Comparison of ENCODE assay signal across 8 cellular contexts in the genomic region with DNA sequence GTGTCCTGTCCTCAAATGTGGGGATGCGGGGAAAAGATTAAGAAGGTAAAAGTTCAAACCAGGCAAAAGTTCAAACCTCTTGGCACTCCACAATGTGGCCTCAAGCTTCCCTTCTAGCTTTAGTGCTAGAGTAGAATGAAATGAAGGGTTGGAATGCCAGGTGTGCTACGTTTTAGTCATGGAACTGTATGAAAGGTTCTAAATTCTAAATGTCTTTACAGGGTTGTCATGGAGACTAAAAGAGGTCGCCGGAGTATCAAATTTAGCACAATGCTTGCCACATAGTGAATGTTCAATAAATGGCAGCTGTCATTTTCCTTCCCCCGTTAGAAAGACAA. TPM values are rescaled to one million over a fixed set of nuclear protein-coding genes. Genes with fewer than 3 reads are reported as not detected.
DNase-seq lines count a peak whose midpoint lies in the region; ATAC-seq and TF ChIP-seq lines count a peak whose summit lies in the region.

No MANE protein-coding gene starts in this region.

- H4K8ac ChIP-seq in H9 (replicated peaks; ENCODE audit: insufficient read length, low read depth, low read length): no peak overlapping the region

- H3K27me3 ChIP-seq in H9 (ENCODE audit: insufficient read depth, low read length): peaks cover 7% of the 10 kb centered on the region; the same call in 1 of the 2 replicates
- H3K27me3 ChIP-seq in iPS DF 6.9 (ENCODE audit: control insufficient read depth, insufficient read depth, low read length): peaks cover 5% of the 10 kb centered on the region; the same call in 1 of the 2 replicates
- H3K27me3 ChIP-seq in skeletal muscle tissue (ENCODE audit: control insufficient read depth in 3 of 3, insufficient read depth in 3 of 3, low read length in 3 of 3): no peaks in the 10 kb centered on the region

- H3K27ac ChIP-seq in H9 (ENCODE audit: insufficient read length, low read depth, low read length) (no peak overlapping the region), iPS DF 6.9 (ENCODE audit: low read length) (no peak overlapping the region), skeletal muscle tissue (ENCODE audit: low read depth, low read length) (no peak overlapping the region)

- no peak overlapping the region for H4K91ac ChIP-seq in H9 (ENCODE audit: insufficient read length, low read depth, low read length)

- no peaks in the 10 kb centered on the region for H3K79me2 ChIP-seq in H9 (ENCODE audit: insufficient read depth, low read length)

- no peak overlapping the region for H3K23ac ChIP-seq in H9 (ENCODE audit: insufficient read length, low read depth, low read length)

- ATAC-seq in activated CD8-positive, alpha-beta T cell treated with anti-CD3 and anti-CD28 coated beads for 36 hours: peak; percentile 5
- ATAC-seq in HG02981 (IDR thresholded peaks at IDR 0.05; ENCODE audit: unreplicated experiment): no peak

- H3K4me1 Mint-ChIP-seq in H9: peaks cover 12 to 16% of the 10 kb centered on the region in 2 experiments
- H3K4me1 Mint-ChIP-seq in activated CD8-positive, alpha-beta T cell treated with anti-CD3 and anti-CD28 coated beads for 36 hours (ENCODE audit: low read depth): peaks cover 47% of the 10 kb centered on the region

- H3K4me2 ChIP-seq in H9 (ENCODE audit: insufficient read depth, insufficient read length, low read length): peak overlapping the region; percentile 84

- H2BK12ac ChIP-seq in H9 (ENCODE audit: insufficient read length, low read depth, low read length): no peak overlapping the region

- H2BK5ac ChIP-seq in H9 (ENCODE audit: insufficient read length, low read length): no peak overlapping the region

- H3K14ac ChIP-seq in H9 (ENCODE audit: insufficient read depth, low read length): no peak overlapping the region

- H3K36me3 ChIP-seq in iPS DF 6.9 (ENCODE audit: control insufficient read depth, insufficient read depth, low read length) (no peaks in the 10 kb centered on the region), skeletal muscle tissue (ENCODE audit: control insufficient read depth in 3 of 3, insufficient read depth in 3 of 3, low read length in 3 of 3) (no peaks in the 10 kb centered on the region)

- H3K79me1 ChIP-seq in H9 (ENCODE audit: insufficient read depth, low read depth, low read length, poor library complexity, severe bottlenecking): no peaks in the 10 kb centered on the region

- H3K27ac Mint-ChIP-seq in H9: peak overlapping the region in 1 of 3 experiments; percentile 48; a peak in 1 of 7 replicates
- H3K27ac Mint-ChIP-seq in activated CD8-positive, alpha-beta T cell treated with anti-CD3 and anti-CD28 coated beads for 36 hours: peak overlapping the region; percentile 93

- no peak overlapping the region for H3K4ac ChIP-seq in H9 (ENCODE audit: low read depth, low read length)

- H3T11ph ChIP-seq in H9 (ENCODE audit: low read length): no peak overlapping the region

- no peak overlapping the region for H3K56ac ChIP-seq in H9 (ENCODE audit: insufficient read length, low read depth, low read length)

- H3K23me2 ChIP-seq in H9 (ENCODE audit: insufficient read length, low read depth, low read length, poor library complexity, severe bottlenecking): peaks cover 6% of the 10 kb centered on the region

- CTCF ChIA-PET in activated CD8-positive, alpha-beta T cell treated with anti-CD3 and anti-CD28 coated beads for 36 hours (lab: Charles Lee): interaction anchor here (0.7 to 7.9 kb wide), 47 partner anchors 8 to 780 kb away, joined by 3 to 147 read pairs (median 11); a partner anchor contains a TSS

- no peaks in the 10 kb centered on the region for H3K9me3 Mint-ChIP-seq in H9
- H3K9me3 Mint-ChIP-seq in activated CD8-positive, alpha-beta T cell treated with anti-CD3 and anti-CD28 coated beads for 36 hours: no peaks in the 10 kb centered on the region

- H3K18ac ChIP-seq in H9 (ENCODE audit: insufficient read length, low read depth, low read length): no peak overlapping the region

- no CpG with 5 or more reads among the region's 5 CpGs for WGBS in H9 (ENCODE audit: extremely low coverage, insufficient read length, low lambda C conversion rate)
- no CpG with 5 or more reads among the region's 5 CpGs for WGBS in iPS DF 6.9 (ENCODE audit: insufficient coverage, insufficient read length)

- H2BK120ac ChIP-seq in H9 (ENCODE audit: low read depth, low read length, poor library complexity, severe bottlenecking): no peak overlapping the region

- peaks cover 40% of the 10 kb centered on the region for H3K27me3 Mint-ChIP-seq in H9 (ENCODE audit: low read depth)
- no peaks in the 10 kb centered on the region for H3K27me3 Mint-ChIP-seq in activated CD8-positive, alpha-beta T cell treated with anti-CD3 and anti-CD28 coated beads for 36 hours

- intact Hi-C loops in activated CD8-positive, alpha-beta T cell treated with anti-CD3 and anti-CD28 coated beads for 36 hours (cut with micrococcal nuclease): loop anchor here (1.0 to 10.0 kb wide), 4 partner anchors 43 to 239 kb away; a partner anchor contains a TSS

- H3K9me3 ChIP-seq in H9 (ENCODE audit: control insufficient read depth, low read depth, low read length) (no peaks in the 10 kb centered on the region), iPS DF 6.9 (ENCODE audit: control insufficient read depth, insufficient read depth, low read length) (no peaks in the 10 kb centered on the region), skeletal muscle tissue (ENCODE audit: control insufficient read depth in 3 of 3, low read length in 3 of 3) (no peaks in the 10 kb centered on the region)

- no peak overlapping the region for H2BK15ac ChIP-seq in H9 (ENCODE audit: low read depth, low read length)

- H4K20me1 ChIP-seq in H9 (ENCODE audit: control insufficient read depth, insufficient read depth, insufficient read length): no peaks in the 10 kb centered on the region

- DNase-seq in H9 (no peak), iPS DF 6.9 (ENCODE audit: low read depth, low spot score) (no peak), SIG-M5 treated with dmso at 0.1 percent for 504 hours (lab: John Stamatoyannopoulos, UW; ENCODE audit: unreplicated experiment) (no peak), superior temporal gyrus (ENCODE audit: extremely low spot score) (no peak)
- DNase-seq in activated CD8-positive, alpha-beta T cell treated with anti-CD3 and anti-CD28 coated beads for 36 hours: no peak
- DNase-seq in activated CD4-positive, alpha-beta T cell treated with anti-CD3 and anti-CD28 coated beads, Interleukin-2, amount 50 U/mL, for 48 hours: no peak

- H4K5ac ChIP-seq in H9 (ENCODE audit: insufficient read length, low read depth, low read length): no peak overlapping the region

- no peak for TF ChIP-seq CTCF in H9 (conservative IDR thresholded peaks at IDR 0.05)
- no peak for TF ChIP-seq CTCF in activated CD8-positive, alpha-beta T cell treated with anti-CD3 and anti-CD28 coated beads for 36 hours (IDR thresholded peaks at IDR 0.05)

- H3K4me1 ChIP-seq in H9 (ENCODE audit: insufficient read depth, low read length) (no peaks in the 10 kb centered on the region; the same call in 1 of the 2 replicates), iPS DF 6.9 (ENCODE audit: control insufficient read depth, insufficient read depth, low read length) (no peaks in the 10 kb centered on the region), skeletal muscle tissue (ENCODE audit: control insufficient read depth in 3 of 3, insufficient read depth in 3 of 3, low read length in 3 of 3) (peaks cover 17 to 20% (median 19%) of the 10 kb centered on the region in 3 donors)

- H3K36me3 Mint-ChIP-seq in H9 (ENCODE audit: insufficient read depth in 1 of 3, low read depth in 3 of 3): no peaks in the 10 kb centered on the region
- peaks cover 15% of the 10 kb centered on the region for H3K36me3 Mint-ChIP-seq in activated CD8-positive, alpha-beta T cell treated with anti-CD3 and anti-CD28 coated beads for 36 hours (ENCODE audit: low read depth)

- peak overlapping the region; percentile 12; the same call in 1 of the 2 replicates for H3K4me3 ChIP-seq in iPS DF 6.9 (ENCODE audit: low read length)
- peak overlapping the region; percentile 70 to 89 (median 78) for H3K4me3 ChIP-seq in skeletal muscle tissue (ENCODE audit: low read length in 3 of 3)

- H2AFZ ChIP-seq in H9 (ENCODE audit: low read length): peak overlapping the region; percentile 42

- no peak overlapping the region for H3K9ac ChIP-seq in H9 (ENCODE audit: extremely low read depth, insufficient read length, low read length)
- H3K9ac ChIP-seq in skeletal muscle tissue (ENCODE audit: low read depth in 1 of 3, low read length in 3 of 3): peak overlapping the region; percentile 50 to 81 (median 78)

- H2AK5ac ChIP-seq in H9 (ENCODE audit: insufficient read length, low read length): no peak overlapping the region

- POLR2A ChIA-PET in activated CD8-positive, alpha-beta T cell treated with anti-CD3 and anti-CD28 coated beads for 36 hours (lab: Charles Lee): interaction anchor here (0.6 to 3.3 kb wide), 22 partner anchors 11 to 239 kb away, joined by 3 to 29 read pairs (median 5); a partner anchor contains a TSS

- peak overlapping the region; percentile 83 to 90 for H3K4me3 Mint-ChIP-seq in H9
- peak overlapping the region; percentile 76 for H3K4me3 Mint-ChIP-seq in activated CD8-positive, alpha-beta T cell treated with anti-CD3 and anti-CD28 coated beads for 36 hours

- H2BK20ac ChIP-seq in H9 (ENCODE audit: low read depth, low read length, poor library complexity, severe bottlenecking): no peak overlapping the region

RNA-seq across cellular contexts. Expression of a gene that starts 57.2 kb away (rescaled TPM):
- 34.7 and 37.2 TPM in 2 replicates for total RNA-seq in H9 (2021)
- total RNA-seq in activated CD8-positive, alpha-beta T cell treated with anti-CD3 and anti-CD28 coated beads for 36 hours: 10 to 100 TPM; 26.3 to 27.5 TPM
- 4.7 TPM for total RNA-seq in skeletal muscle tissue
